Comparison of ENCODE assay signal across 8 cellular contexts in genomic region chr21:28993293-28993629, GRCh38. TPM values are rescaled to one million over a fixed set of nuclear protein-coding genes. Genes with fewer than 3 reads are reported as not detected.
DNase-seq lines count a peak whose midpoint lies in the region; ATAC-seq and TF ChIP-seq lines count a peak whose summit lies in the region.

No MANE protein-coding gene starts in this region.

- no TSS peak for BruUV-seq in IMR-90 (replicated peaks; lab: Mats Ljungman, UMichigan)

- peaks cover 9 to 29% of the 10 kb centered on the region in 2 experiments; a peak in 3 of 4 replicates for H3K79me1 ChIP-seq in IMR-90 (ENCODE audit: low read depth in 1 of 2, low read length in 2 of 2)

- TF ChIP-seq POLR2A in IMR-90 (IDR thresholded peaks at IDR 0.05; ENCODE audit: low read depth, low read length), result no peak

- no peaks in the 10 kb centered on the region for H3K9me3 ChIP-seq in IMR-90 (ENCODE audit: control insufficient read depth, insufficient read depth, low read length)
- H3K9me3 ChIP-seq in mucosa of stomach (ENCODE audit: control insufficient read depth, low read length), result no peaks in the 10 kb centered on the region

- no peak for TF ChIP-seq RAD21 in IMR-90 (IDR thresholded peaks at IDR 0.05; ENCODE audit: low read length)

- dilution Hi-C loops in IMR-90 (cut with HindIII; ENCODE audit: low sequenced_read_pairs, unreplicated experiment), result no loop called here

- ATAC-seq in IMR-90 (ENCODE audit: low read depth) (no peak), GM21723 (IDR thresholded peaks at IDR 0.05; ENCODE audit: unreplicated experiment) (no peak), GM19035 (IDR thresholded peaks at IDR 0.05; ENCODE audit: unreplicated experiment) (no peak)

- DNase-seq in IMR-90, result no peak
- no peak for DNase-seq in cardiac fibroblast (ENCODE audit: low read depth in 2 of 2)
- DNase-seq in NCI-H1417 (lab: John Stamatoyannopoulos, UW), result no peak
- no peak for DNase-seq in NCI-H2171 treated with DMSO at 0.1 percent for 48 hours (lab: John Stamatoyannopoulos, UW)

- H3K18ac ChIP-seq in IMR-90 (ENCODE audit: low read depth, low read length), result no peak overlapping the region

- peak overlapping the region; percentile 45 for H3K14ac ChIP-seq in IMR-90 (replicated peaks; ENCODE audit: low read depth, low read length)

- H2BK120ac ChIP-seq in IMR-90 (ENCODE audit: low read depth, low read length), result no peak overlapping the region; the same call in 1 of the 2 replicates

- H3K27me3 ChIP-seq in IMR-90 (ENCODE audit: control insufficient read depth, insufficient read depth, low read length) (no peaks in the 10 kb centered on the region), mucosa of stomach (ENCODE audit: control insufficient read depth, insufficient read depth, low read length) (no peaks in the 10 kb centered on the region)

- H3K4me3 ChIP-seq in IMR-90 (ENCODE audit: insufficient read depth, low read depth, low read length) (peak overlapping the region; percentile 42; the same call in 1 of the 2 replicates), cardiac fibroblast (replicated peaks in 1 of 2; ENCODE audit: low read depth in 2 of 2, low read length in 2 of 2) (peak overlapping the region; percentile 21 to 36), mucosa of stomach (ENCODE audit: low read length) (peak overlapping the region; percentile 91)

- H3K9ac ChIP-seq in IMR-90 (ENCODE audit: low read depth, low read length) (peak overlapping the region; percentile 49; the same call in 1 of the 2 replicates), mucosa of stomach (ENCODE audit: low read length) (peak overlapping the region; percentile 87)

- peak overlapping the region; percentile 46 for H2AK5ac ChIP-seq in IMR-90 (ENCODE audit: low read depth, low read length)

- intact Hi-C loops in IMR-90 (cut with micrococcal nuclease), result no loop called here

- 0 out of 2 replicates have a peak, but pooled peaks cover 2% of the 10 kb centered on the region for H3K4me1 ChIP-seq in IMR-90 (ENCODE audit: control insufficient read depth, insufficient read depth, low read length)
- peaks cover 13% of the 10 kb centered on the region for H3K4me1 ChIP-seq in mucosa of stomach (ENCODE audit: control insufficient read depth, insufficient read depth, low read length)

- H3K36me3 ChIP-seq in IMR-90 (ENCODE audit: control insufficient read depth, insufficient read depth, low read length) (no peaks in the 10 kb centered on the region), mucosa of stomach (ENCODE audit: control insufficient read depth, insufficient read depth, low read length) (no peaks in the 10 kb centered on the region)

- peak overlapping the region; percentile 84 for H4K91ac ChIP-seq in IMR-90 (ENCODE audit: insufficient read depth, low read depth, low read length)

- peak overlapping the region; percentile 80; the same call in 2 of the 3 replicates for H2BK15ac ChIP-seq in IMR-90 (ENCODE audit: low read depth, low read length)

- H2AK9ac ChIP-seq in IMR-90 (replicated peaks; ENCODE audit: low read depth, low read length, poor library complexity), result no peak overlapping the region

- no peak overlapping the region for H2BK20ac ChIP-seq in IMR-90 (ENCODE audit: low read depth, low read length)

- peak overlapping the region; percentile 21 to 94 for H4K8ac ChIP-seq in IMR-90 (ENCODE audit: low read depth in 2 of 2, low read length in 2 of 2)

- H2BK5ac ChIP-seq in IMR-90 (ENCODE audit: low read depth, low read length, poor library complexity, severe bottlenecking), result peak overlapping the region; percentile 41

- H3K27ac ChIP-seq in 22Rv1 (peak overlapping the region; percentile 83), IMR-90 (ENCODE audit: insufficient read depth, low read length) (no peak overlapping the region; the same call in 1 of the 2 replicates)

- in situ Hi-C loops in IMR-90 (cut with MboI; ENCODE audit: low sequenced_read_pairs), result no loop called here

- H3K23ac ChIP-seq in IMR-90 (ENCODE audit: low read depth, low read length), result no peak overlapping the region; the same call in 1 of the 2 replicates

- H3K9me1 ChIP-seq in IMR-90 (ENCODE audit: insufficient read depth, low read length), result peaks cover 5% of the 10 kb centered on the region

- peak overlapping the region; percentile 78; the same call in 1 of the 2 replicates for H4K5ac ChIP-seq in IMR-90 (ENCODE audit: low read depth, low read length)

- CTCF ChIA-PET in IMR-90 (lab: Yijun Ruan, JAX), result no interaction called here

- H3K56ac ChIP-seq in IMR-90 (ENCODE audit: extremely low read depth, insufficient read depth, low read length), result peak overlapping the region; percentile 36; the same call in 1 of the 2 replicates

- H4K20me1 ChIP-seq in IMR-90 (ENCODE audit: insufficient read depth, low read length), result peaks cover 2% of the 10 kb centered on the region; the same call in 1 of the 2 replicates

- H3K4me2 ChIP-seq in IMR-90 (ENCODE audit: low read depth, low read length), result peak overlapping the region; percentile 84

- H3K4ac ChIP-seq in IMR-90 (ENCODE audit: low read depth, low read length), result peak overlapping the region; percentile 74

- no peak for TF ChIP-seq CTCF in 22Rv1 (IDR thresholded peaks at IDR 0.05)
- TF ChIP-seq CTCF in IMR-90 (conservative IDR thresholded peaks at IDR 0.05; ENCODE audit: low read depth, low read length), result no peak
- no peak for TF ChIP-seq CTCF in cardiac fibroblast (IDR thresholded peaks at IDR 0.05; ENCODE audit: low read depth, low read length)

- no CpG with 5 or more reads among the region's 4 CpGs for whole genome bisulfite sequencing in IMR-90 (ENCODE audit: extremely low coverage in 2 of 2, insufficient read length in 1 of 2), 2 experiments

- H2AFZ ChIP-seq in IMR-90 (replicated peaks; ENCODE audit: low read length, poor library complexity), result peak overlapping the region; percentile 98

- POLR2A ChIA-PET in IMR-90 (lab: Charles Lee; ENCODE audit: unreplicated experiment), result interaction anchor here (0.6 to 1.1 kb wide), 2 partner anchors 9 to 367 kb away, joined by 3 to 5 read pairs; no protein-coding TSS in a partner anchor

TF ChIP-seq in IMR-90, 13 proteins besides CTCF, POLR2A, EP300 and RAD21:
- TF ChIP-seq RCOR1 (IDR thresholded peaks at IDR 0.05; ENCODE audit: insufficient replicate concordance, low read length) (no peak), ELK1 (IDR thresholded peaks at IDR 0.05; ENCODE audit: borderline replicate concordance, low read depth, low read length) (no peak), FOS (IDR thresholded peaks at IDR 0.05; ENCODE audit: low read depth, low read length) (no peak), CHD1 (IDR thresholded peaks at IDR 0.05; ENCODE audit: low read depth, low read length) (no peak), MAFK (IDR thresholded peaks at IDR 0.05; ENCODE audit: low read depth, low read length) (no peak), BHLHE40 (IDR thresholded peaks at IDR 0.05; ENCODE audit: low read depth, low read length) (no peak), CEBPB (IDR thresholded peaks at IDR 0.05; ENCODE audit: low read depth, low read length) (no peak), USF2 (IDR thresholded peaks at IDR 0.05; ENCODE audit: low read depth, low read length) (no peak), NFE2L2 (IDR thresholded peaks at IDR 0.05; ENCODE audit: low read depth, low read length) (no peak), MXI1 (IDR thresholded peaks at IDR 0.05; ENCODE audit: borderline replicate concordance, low read depth, low read length) (no peak), RFX5 (IDR thresholded peaks at IDR 0.05; ENCODE audit: low read depth, low read length) (no peak), MAZ (IDR thresholded peaks at IDR 0.05; ENCODE audit: borderline replicate concordance, low read depth, low read length) (no peak), SMC3 (IDR thresholded peaks at IDR 0.05; ENCODE audit: low read depth, low read length) (no peak)

RNA-seq across cellular contexts. Expression of gene LTN1, which starts 0.6 kb away (rescaled TPM):
- 35.5 and 45.0 TPM in 2 replicates for total RNA-seq in IMR-90 (2012; rRNA removed)
- 4.2 and 6.7 TPM in 2 replicates for polyA plus RNA-seq in IMR-90 (2012; rRNA removed)
- polyA plus RNA-seq in IMR-90 (2012; cell fraction: cytosol; rRNA removed), result 0.56 and 0.81 TPM in 2 replicates
- 0.77 and 9.2 TPM in 2 replicates for polyA plus RNA-seq in IMR-90 (2012; cell fraction: nucleus; rRNA removed; ENCODE audit: low replicate concordance)

RNA-seq across cellular contexts. Expression of gene RWDD2B, which starts 25.9 kb away (rescaled TPM):
- 21.5 and 28.1 TPM in 2 replicates for total RNA-seq in IMR-90 (2012; rRNA removed)
- 15.1 and 19.6 TPM in 2 replicates for polyA plus RNA-seq in IMR-90 (2012; rRNA removed)
- polyA plus RNA-seq in IMR-90 (2012; cell fraction: cytosol; rRNA removed), result 5.3 and 5.6 TPM in 2 replicates
- polyA plus RNA-seq in IMR-90 (2012; cell fraction: nucleus; rRNA removed; ENCODE audit: low replicate concordance), result 1.9 and 7.8 TPM in 2 replicates

RNA-seq across cellular contexts. Expression of gene USP16, which starts 31.2 kb away (rescaled TPM):
- 28.7 and 47.8 TPM in 2 replicates for total RNA-seq in IMR-90 (2012; rRNA removed)
- polyA plus RNA-seq in IMR-90 (2012; rRNA removed), result 13.4 and 15.5 TPM in 2 replicates
- 1.2 and 1.9 TPM in 2 replicates for polyA plus RNA-seq in IMR-90 (2012; cell fraction: cytosol; rRNA removed)
- polyA plus RNA-seq in IMR-90 (2012; cell fraction: nucleus; rRNA removed; ENCODE audit: low replicate concordance), result 2.0 and 22.2 TPM in 2 replicates

Comparison
In these comparisons a context has a peak if more than half of its experiments do, and no peak if none do; other contexts are left out.
1. H3K4me3 ChIP-seq: peak in every context shown above with its lines; median percentile 91 in mucosa of stomach; 42 in IMR-90; 28 in cardiac fibroblast.